8 cellular contexts compared by ENCODE assay signal in the genomic region with DNA sequence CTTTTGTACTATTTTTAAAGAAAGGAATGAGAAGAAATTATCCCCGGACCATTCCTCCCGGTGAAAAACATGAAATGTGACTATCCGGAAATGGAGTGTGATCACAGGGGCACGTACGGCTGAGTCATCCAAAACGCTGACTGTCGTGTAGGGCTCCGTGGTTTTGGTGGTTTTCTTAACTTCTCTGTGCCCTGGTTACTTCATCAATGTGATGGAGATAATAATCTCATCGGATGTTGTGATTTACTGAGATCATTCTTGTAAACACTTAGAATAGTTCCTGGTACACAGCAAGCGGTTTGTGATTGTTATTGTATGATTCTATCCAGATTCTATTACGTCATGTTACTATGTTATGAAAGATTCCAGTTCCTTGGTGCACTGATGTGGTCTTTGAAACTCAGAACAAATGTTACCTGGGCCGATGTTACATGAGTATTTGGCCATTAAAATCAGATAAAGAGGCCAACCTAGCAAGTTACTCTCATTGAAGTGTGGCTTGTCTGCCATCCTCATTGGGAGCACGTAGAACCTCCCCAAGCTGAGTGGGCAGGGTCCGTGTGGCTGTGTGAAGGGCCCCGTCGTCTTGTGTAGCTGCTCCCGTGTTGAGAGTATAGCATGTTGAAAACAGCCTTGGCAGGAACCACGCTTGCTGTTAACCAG.
DNase-seq lines count a peak whose midpoint lies in the region; ATAC-seq, FAIRE-seq and TF ChIP-seq lines count a peak whose summit lies in the region.

No MANE protein-coding gene starts in this region.

- H3K9ac ChIP-seq in colonic mucosa (ENCODE audit: low read depth in 2 of 2, low read length in 2 of 2), result no peak overlapping the region

- intact Hi-C loops in colonic mucosa (cut with DNase I), result no loop called here

- H3K9me3 ChIP-seq in colonic mucosa (no peaks in the 10 kb centered on the region), small intestine (ENCODE audit: control insufficient read depth, low read depth) (no peaks in the 10 kb centered on the region)

- 55 to 79% (median 78%) methylated on average over 18 of the region's 18 CpGs for WGBS in small intestine, 3 donors

- H3K27ac ChIP-seq in colonic mucosa, result peak overlapping the region; percentile 12
- peak overlapping the region in 1 of 2 donors; percentile 92 for H3K27ac ChIP-seq in small intestine (ENCODE audit: low read depth in 1 of 2, low read length in 1 of 2)

- no peak for TF ChIP-seq CTCF in colonic mucosa (IDR thresholded peaks at IDR 0.05)

- DNase-seq in CD1c-positive myeloid dendritic cell (ENCODE audit: extremely low spot score) (peak; percentile 88), LHCN-M2 (ENCODE audit: low read depth) (peak; percentile 77), colonic mucosa (no peak), small intestine (peak; percentile 67), superior temporal gyrus (ENCODE audit: extremely low spot score) (no peak), occipital lobe (lab: John Stamatoyannopoulos, UW) (no peak)
- DNase-seq in activated CD4-positive, alpha-beta T cell treated with anti-CD3 and anti-CD28 coated beads for 24 hours (ENCODE audit: low read depth in 2 of 2), result peak; percentile 45 to 53

- ATAC-seq in GM21526 (IDR thresholded peaks at IDR 0.05; ENCODE audit: low FRiP score, unreplicated experiment), result peak; percentile 71

- H3K27me3 ChIP-seq in colonic mucosa (no peaks in the 10 kb centered on the region), small intestine (ENCODE audit: control insufficient read depth in 2 of 2, insufficient read depth in 2 of 2, low read length in 2 of 2) (no peaks in the 10 kb centered on the region)

- H3K36me3 ChIP-seq in colonic mucosa (no peaks in the 10 kb centered on the region), small intestine (ENCODE audit: control insufficient read depth in 2 of 2, insufficient read depth in 2 of 2, low read length in 2 of 2) (no peaks in the 10 kb centered on the region)

- FAIRE-seq in small intestine (lab: Jason Lieb, UNC), result peak; percentile 19

- peaks cover 14% of the 10 kb centered on the region for H3K4me1 ChIP-seq in colonic mucosa
- peaks cover 0 to 3% of the 10 kb centered on the region in 2 donors for H3K4me1 ChIP-seq in small intestine (ENCODE audit: control insufficient read depth in 2 of 2, insufficient read depth in 1 of 2, low read depth in 1 of 2, low read length in 1 of 2)

- H3K4me3 ChIP-seq in colonic mucosa (no peak overlapping the region), small intestine (ENCODE audit: low read depth in 1 of 2, low read length in 2 of 2) (no peak overlapping the region)

Comparison
In these comparisons a context has a peak if more than half of its experiments do, and no peak if none do; other contexts are left out.
1. DNase-seq: peak in CD1c-positive myeloid dendritic cell (single experiment), LHCN-M2 (single experiment), activated CD4-positive, alpha-beta T cell treated with anti-CD3 and anti-CD28 coated beads for 24 hours (2 of 2) and small intestine (single experiment); none in colonic mucosa (single experiment), superior temporal gyrus (single experiment) and occipital lobe (single experiment).